1 cellular context compared by ENCODE assay signal in the genomic region with DNA sequence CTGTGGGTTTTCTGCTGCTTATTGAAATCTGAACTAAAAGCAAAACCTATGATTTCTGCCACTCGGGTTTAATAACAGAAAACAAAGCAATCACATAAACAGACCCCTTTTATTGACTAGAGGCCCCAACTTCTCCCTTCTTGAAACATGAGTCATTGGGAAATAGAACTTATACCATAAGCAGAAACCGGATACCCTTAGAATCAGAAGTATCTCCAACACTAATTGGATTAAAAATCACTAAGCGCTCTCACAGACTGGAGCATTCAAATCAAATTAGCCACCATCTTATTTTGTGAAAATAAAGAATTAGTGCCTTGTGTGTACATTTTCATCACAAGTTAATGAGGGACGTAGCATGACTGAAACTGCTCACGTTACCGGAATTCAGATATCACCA.
TF ChIP-seq lines count a peak whose summit lies in the region.

No MANE protein-coding gene starts in this region.

TF ChIP-seq in HEK293, 187 proteins besides CTCF, POLR2A, EP300 and RAD21 (continued from another document):
- TF ChIP-seq, protein P1, sequence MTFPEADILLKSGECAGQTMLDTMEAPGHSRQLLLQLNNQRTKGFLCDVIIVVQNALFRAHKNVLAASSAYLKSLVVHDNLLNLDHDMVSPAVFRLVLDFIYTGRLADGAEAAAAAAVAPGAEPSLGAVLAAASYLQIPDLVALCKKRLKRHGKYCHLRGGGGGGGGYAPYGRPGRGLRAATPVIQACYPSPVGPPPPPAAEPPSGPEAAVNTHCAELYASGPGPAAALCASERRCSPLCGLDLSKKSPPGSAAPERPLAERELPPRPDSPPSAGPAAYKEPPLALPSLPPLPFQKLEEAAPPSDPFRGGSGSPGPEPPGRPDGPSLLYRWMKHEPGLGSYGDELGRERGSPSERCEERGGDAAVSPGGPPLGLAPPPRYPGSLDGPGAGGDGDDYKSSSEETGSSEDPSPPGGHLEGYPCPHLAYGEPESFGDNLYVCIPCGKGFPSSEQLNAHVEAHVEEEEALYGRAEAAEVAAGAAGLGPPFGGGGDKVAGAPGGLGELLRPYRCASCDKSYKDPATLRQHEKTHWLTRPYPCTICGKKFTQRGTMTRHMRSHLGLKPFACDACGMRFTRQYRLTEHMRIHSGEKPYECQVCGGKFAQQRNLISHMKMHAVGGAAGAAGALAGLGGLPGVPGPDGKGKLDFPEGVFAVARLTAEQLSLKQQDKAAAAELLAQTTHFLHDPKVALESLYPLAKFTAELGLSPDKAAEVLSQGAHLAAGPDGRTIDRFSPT (tag by site-specific recombination; IDR thresholded peaks at IDR 0.05): no peak
- TF ChIP-seq ZNF16 (tag by site-specific recombination; IDR thresholded peaks at IDR 0.05; ENCODE audit: low read depth): no peak
- no peak for TF ChIP-seq KLF8 (tag by site-specific recombination; IDR thresholded peaks at IDR 0.05)
- peak; percentile 50 for TF ChIP-seq SP7 (tag by site-specific recombination; IDR thresholded peaks at IDR 0.05)
- no peak for TF ChIP-seq ZBTB20 (tag by site-specific recombination; IDR thresholded peaks at IDR 0.05)
- TF ChIP-seq ZNF211 (tag by site-specific recombination; IDR thresholded peaks at IDR 0.05; ENCODE audit: low read depth): no peak
- no peak for TF ChIP-seq SP3 (tag by site-specific recombination; IDR thresholded peaks at IDR 0.05)
- no peak for TF ChIP-seq SCRT2 (tag by site-specific recombination; IDR thresholded peaks at IDR 0.05)
- no peak for TF ChIP-seq ZNF138 (tag by site-specific recombination; IDR thresholded peaks at IDR 0.05; ENCODE audit: borderline replicate concordance)
- TF ChIP-seq ZNF140 (tag by site-specific recombination; IDR thresholded peaks at IDR 0.05): no peak
- no peak for TF ChIP-seq ZNF423 (tag by site-specific recombination; IDR thresholded peaks at IDR 0.05)
- no peak for TF ChIP-seq ZNF223 (tag by site-specific recombination; IDR thresholded peaks at IDR 0.05)
- no peak for TF ChIP-seq ZNF133 (tag by site-specific recombination; IDR thresholded peaks at IDR 0.05)
- TF ChIP-seq ZNF10 (tag by site-specific recombination; IDR thresholded peaks at IDR 0.05): no peak
TF ChIP-seq in HEK293: peak in this region for 3.
